In the genomic region with DNA sequence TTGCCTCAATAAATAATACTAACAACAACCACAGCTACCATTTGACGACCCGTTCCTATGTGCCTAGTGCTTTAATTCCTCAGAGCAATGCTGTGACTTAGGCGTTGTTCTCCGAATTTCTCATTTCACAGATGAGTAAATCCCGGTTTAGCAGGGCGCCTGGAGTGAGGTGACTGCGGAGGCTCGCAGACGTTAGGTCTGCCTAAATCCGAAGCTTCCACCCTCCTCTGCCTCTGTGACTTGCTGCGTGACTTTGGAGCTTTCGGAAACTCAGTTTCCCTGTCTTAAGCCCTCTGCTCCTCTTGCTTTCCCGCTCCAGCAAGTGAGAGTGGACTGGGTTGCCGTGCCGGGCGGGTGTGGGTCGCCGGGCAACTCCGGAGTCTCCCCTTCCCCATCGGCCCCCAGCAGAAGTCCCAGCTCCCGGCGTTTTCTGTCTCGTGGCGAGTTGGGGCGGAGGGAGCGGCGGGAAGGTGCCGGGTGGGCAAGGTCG, we compare ENCODE assay signal across 8 cellular contexts. TPM values are rescaled to one million over a fixed set of nuclear protein-coding genes. Genes with fewer than 3 reads are reported as not detected.
DNase-seq lines count a peak whose midpoint lies in the region; ATAC-seq and TF ChIP-seq lines count a peak whose summit lies in the region.

No MANE protein-coding gene starts in this region.

- H3K9me3 Mint-ChIP-seq in nephron = no peaks in the 10 kb centered on the region

- H3K27ac Mint-ChIP-seq in nephron = peak overlapping the region; percentile 31 to 72 (median 51)

- H3K36me3 ChIP-seq in heart right ventricle (peaks cover 0 to 3% (median 0%) of the 10 kb centered on the region in 9 donors), ectodermal cell (ENCODE audit: control insufficient read depth, insufficient read depth, low read length) (no peaks in the 10 kb centered on the region)

- H3K9me3 ChIP-seq in heart right ventricle (no peaks in the 10 kb centered on the region), ectodermal cell (ENCODE audit: control insufficient read depth, low read length) (no peaks in the 10 kb centered on the region)

- peak overlapping the region; percentile 84 to 92 (median 90) for H3K4me3 Mint-ChIP-seq in nephron

- no peaks in the 10 kb centered on the region for H3K36me3 Mint-ChIP-seq in nephron (ENCODE audit: low read depth)

- H3K27ac ChIP-seq in heart right ventricle (peak overlapping the region; percentile 21 to 96 (median 88)), ectodermal cell (ENCODE audit: insufficient read depth, low read depth, low read length, poor library complexity, severe bottlenecking) (no peak overlapping the region)

- H3K4me3 ChIP-seq in heart right ventricle (peak overlapping the region; percentile 69 to 95 (median 88)), ectodermal cell (ENCODE audit: insufficient read depth, low read depth, low read length) (peak overlapping the region; percentile 55)

- H3K27me3 Mint-ChIP-seq in nephron (ENCODE audit: low read depth) = peaks cover 59% of the 10 kb centered on the region

- TF ChIP-seq CTCF in heart right ventricle (IDR thresholded peaks at IDR 0.05) = no peak
- TF ChIP-seq CTCF in nephron (IDR thresholded peaks at IDR 0.05; ENCODE audit: unreplicated experiment in 3 of 3) = no peak

- H3K27me3 ChIP-seq in heart right ventricle (peaks cover 0 to 57% (median 0%) of the 10 kb centered on the region in 7 donors), ectodermal cell (ENCODE audit: control insufficient read depth, insufficient read depth, low read length, poor library complexity, severe bottlenecking) (peaks cover 75% of the 10 kb centered on the region)

- H3K4me1 ChIP-seq in heart right ventricle (peaks cover 10 to 94% (median 75%) of the 10 kb centered on the region in 9 donors), ectodermal cell (ENCODE audit: control insufficient read depth, insufficient read depth, low read length) (peaks cover 11% of the 10 kb centered on the region)

- WGBS in heart right ventricle, 2 donors = 30 to 47% methylated on average over 29 of the region's 29 CpGs
- WGBS in ectodermal cell, 2 experiments = 2 to 3% methylated on average over 29 of the region's 29 CpGs

- peaks cover 62% of the 10 kb centered on the region for H3K4me1 Mint-ChIP-seq in nephron

- ATAC-seq in heart right ventricle (no peak), Right ventricle myocardium inferior (no peak), esophagus mucosa (no peak), GM21390 (IDR thresholded peaks at IDR 0.05; ENCODE audit: unreplicated experiment) (no peak), GM18517 (IDR thresholded peaks at IDR 0.05; ENCODE audit: unreplicated experiment) (no peak)

- intact Hi-C loops in heart right ventricle (cut with DNase I) = loop anchor here in 6 of 10 donors (5.0 kb wide), 2 partner anchors 44 to 59 kb away; no protein-coding TSS in a partner anchor
- intact Hi-C loops in Right ventricle myocardium inferior (cut with DNase I) = no loop called here

- DNase-seq in heart right ventricle (no peak), Right ventricle myocardium inferior (ENCODE audit: missing footprints) (no peak), NCI-H1417 treated with DMSO at 0.1 percent for 48 hours (lab: John Stamatoyannopoulos, UW) (no peak)

RNA-seq across cellular contexts. Expression of a gene that starts 0.7 kb away (rescaled TPM):
- total RNA-seq in heart right ventricle = 10 to 100 TPM in 9 of 10 donors, 1 to 10 TPM in 1; 8.7 to 33.4 (median 15.2) TPM
- 10 to 100 TPM; 35.2 to 45.9 TPM for polyA plus RNA-seq in heart right ventricle
- 29.1 TPM for total RNA-seq in Right ventricle myocardium inferior
- 2.4 TPM for polyA plus RNA-seq in ectodermal cell (2013, experiment 1 of 4)
- polyA plus RNA-seq in ectodermal cell (2013, experiment 2 of 4) = 2.3 TPM
- 2.7 TPM for polyA plus RNA-seq in ectodermal cell (2013, experiment 3 of 4)
- 3.2 TPM for polyA plus RNA-seq in ectodermal cell (2013, experiment 4 of 4)
- 1.2 TPM for total RNA-seq in esophagus mucosa

RNA-seq across cellular contexts. Expression of a gene that starts 58.9 kb away (rescaled TPM):
- 10 to 100 TPM in 1 of 10 donors, 1 to 10 TPM in 5, under 1 TPM in 4; 0.17 to 43.2 (median 1.2) TPM for total RNA-seq in heart right ventricle
- 1 to 10 TPM; 1.2 to 3.1 TPM for polyA plus RNA-seq in heart right ventricle
- 3.4 TPM for total RNA-seq in Right ventricle myocardium inferior
- not detected for polyA plus RNA-seq in ectodermal cell (2013, experiment 1 of 4)
- polyA plus RNA-seq in ectodermal cell (2013, experiment 2 of 4) = not detected
- polyA plus RNA-seq in ectodermal cell (2013, experiment 3 of 4) = not detected
- polyA plus RNA-seq in ectodermal cell (2013, experiment 4 of 4) = not detected
- total RNA-seq in esophagus mucosa = 0.44 TPM
